Comparison of ENCODE assay signal across 1 cellular context in the genomic region with DNA sequence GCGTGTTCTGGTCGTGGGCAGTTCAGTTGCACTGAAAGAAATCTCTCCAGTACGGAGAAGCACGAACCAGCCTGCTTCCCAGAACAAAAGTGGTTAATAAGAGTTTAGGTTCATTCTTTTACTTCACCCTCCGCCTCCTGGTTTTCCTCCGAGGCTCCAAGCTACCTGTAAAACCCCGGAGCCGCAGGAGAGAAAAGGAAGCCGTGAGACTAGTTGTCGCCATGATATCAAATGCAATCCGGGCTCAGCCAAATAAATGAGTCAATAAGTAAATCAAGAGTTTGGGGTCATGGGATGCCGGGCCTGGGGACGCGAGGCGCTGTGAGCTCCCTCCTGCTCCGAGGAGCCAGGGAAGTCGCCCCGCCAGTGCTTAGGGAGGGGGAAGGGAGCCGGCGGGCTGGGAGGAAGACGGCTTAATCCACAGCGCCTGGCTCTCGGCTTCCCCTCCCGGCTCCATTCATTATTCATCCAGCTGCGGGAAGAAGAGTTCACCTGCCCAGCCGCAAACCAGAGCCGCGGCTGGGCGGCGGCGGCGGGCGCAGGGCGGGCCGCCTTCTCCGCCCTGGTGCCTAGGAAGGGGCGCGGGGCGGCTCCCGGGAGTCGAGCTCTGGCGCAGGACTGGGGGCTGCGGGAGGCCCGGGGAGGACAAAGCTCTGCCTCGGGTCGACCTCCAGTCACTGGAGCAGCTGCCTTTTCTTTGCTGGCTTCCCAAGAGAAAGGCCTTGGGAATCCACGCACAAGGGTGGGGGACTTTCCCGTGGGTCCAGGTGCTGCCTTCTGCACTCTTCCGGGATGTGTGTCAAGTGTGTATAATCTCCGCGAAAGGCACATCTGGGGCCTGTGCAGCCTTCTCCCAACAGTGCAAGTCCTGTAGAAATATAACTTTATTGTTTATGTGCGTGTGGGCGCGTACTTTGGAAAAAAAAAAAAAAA.
A peak's percentile ranks its signal among the peaks of the same experiment; 100 is the strongest.
TF ChIP-seq lines count a peak whose summit lies in the region.

No MANE protein-coding gene starts in this region.

TF ChIP-seq in HEK293, 187 proteins besides CTCF, POLR2A, EP300 and RAD21 (continued from another document):
- TF ChIP-seq ZNF324 (tag by site-specific recombination; IDR thresholded peaks at IDR 0.05) (no peak), ZNF221 (tag by site-specific recombination; IDR thresholded peaks at IDR 0.05; ENCODE audit: borderline replicate concordance) (no peak), ZNF239 (tag by site-specific recombination; IDR thresholded peaks at IDR 0.05) (no peak), GLIS1 (tag by site-specific recombination; IDR thresholded peaks at IDR 0.05) (no peak), ZNF555 (tag by site-specific recombination; conservative IDR thresholded peaks at IDR 0.05) (no peak), ZNF350 (tag by site-specific recombination; IDR thresholded peaks at IDR 0.05) (no peak), ZXDB (tag by site-specific recombination; IDR thresholded peaks at IDR 0.05) (no peak)
- TF ChIP-seq, protein P1, sequence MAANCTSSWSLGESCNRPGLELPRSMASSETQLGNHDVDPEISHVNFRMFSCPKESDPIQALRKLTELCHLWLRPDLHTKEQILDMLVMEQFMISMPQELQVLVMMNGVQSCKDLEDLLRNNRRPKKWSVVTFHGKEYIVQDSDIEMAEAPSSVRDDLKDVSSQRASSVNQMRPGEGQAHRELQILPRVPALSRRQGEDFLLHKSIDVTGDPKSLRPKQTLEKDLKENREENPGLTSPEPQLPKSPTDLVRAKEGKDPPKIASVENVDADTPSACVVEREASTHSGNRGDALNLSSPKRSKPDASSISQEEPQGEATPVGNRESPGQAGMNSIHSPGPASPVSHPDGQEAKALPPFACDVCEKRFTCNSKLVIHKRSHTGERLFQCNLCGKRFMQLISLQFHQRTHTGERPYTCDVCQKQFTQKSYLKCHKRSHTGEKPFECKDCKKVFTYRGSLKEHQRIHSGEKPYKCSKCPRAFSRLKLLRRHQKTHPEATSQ (tag by site-specific recombination; IDR thresholded peaks at IDR 0.05): no peak
- TF ChIP-seq, protein P2, sequence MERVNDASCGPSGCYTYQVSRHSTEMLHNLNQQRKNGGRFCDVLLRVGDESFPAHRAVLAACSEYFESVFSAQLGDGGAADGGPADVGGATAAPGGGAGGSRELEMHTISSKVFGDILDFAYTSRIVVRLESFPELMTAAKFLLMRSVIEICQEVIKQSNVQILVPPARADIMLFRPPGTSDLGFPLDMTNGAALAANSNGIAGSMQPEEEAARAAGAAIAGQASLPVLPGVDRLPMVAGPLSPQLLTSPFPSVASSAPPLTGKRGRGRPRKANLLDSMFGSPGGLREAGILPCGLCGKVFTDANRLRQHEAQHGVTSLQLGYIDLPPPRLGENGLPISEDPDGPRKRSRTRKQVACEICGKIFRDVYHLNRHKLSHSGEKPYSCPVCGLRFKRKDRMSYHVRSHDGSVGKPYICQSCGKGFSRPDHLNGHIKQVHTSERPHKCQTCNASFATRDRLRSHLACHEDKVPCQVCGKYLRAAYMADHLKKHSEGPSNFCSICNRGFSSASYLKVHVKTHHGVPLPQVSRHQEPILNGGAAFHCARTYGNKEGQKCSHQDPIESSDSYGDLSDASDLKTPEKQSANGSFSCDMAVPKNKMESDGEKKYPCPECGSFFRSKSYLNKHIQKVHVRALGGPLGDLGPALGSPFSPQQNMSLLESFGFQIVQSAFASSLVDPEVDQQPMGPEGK (tag by site-specific recombination; IDR thresholded peaks at IDR 0.05): no peak
- TF ChIP-seq, protein P3, sequence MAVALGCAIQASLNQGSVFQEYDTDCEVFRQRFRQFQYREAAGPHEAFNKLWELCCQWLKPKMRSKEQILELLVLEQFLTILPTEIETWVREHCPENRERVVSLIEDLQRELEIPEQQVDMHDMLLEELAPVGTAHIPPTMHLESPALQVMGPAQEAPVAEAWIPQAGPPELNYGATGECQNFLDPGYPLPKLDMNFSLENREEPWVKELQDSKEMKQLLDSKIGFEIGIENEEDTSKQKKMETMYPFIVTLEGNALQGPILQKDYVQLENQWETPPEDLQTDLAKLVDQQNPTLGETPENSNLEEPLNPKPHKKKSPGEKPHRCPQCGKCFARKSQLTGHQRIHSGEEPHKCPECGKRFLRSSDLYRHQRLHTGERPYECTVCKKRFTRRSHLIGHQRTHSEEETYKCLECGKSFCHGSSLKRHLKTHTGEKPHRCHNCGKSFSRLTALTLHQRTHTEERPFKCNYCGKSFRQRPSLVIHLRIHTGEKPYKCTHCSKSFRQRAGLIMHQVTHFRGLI (tag by site-specific recombination; IDR thresholded peaks at IDR 0.05): peak; percentile 54
- TF ChIP-seq, protein P4, sequence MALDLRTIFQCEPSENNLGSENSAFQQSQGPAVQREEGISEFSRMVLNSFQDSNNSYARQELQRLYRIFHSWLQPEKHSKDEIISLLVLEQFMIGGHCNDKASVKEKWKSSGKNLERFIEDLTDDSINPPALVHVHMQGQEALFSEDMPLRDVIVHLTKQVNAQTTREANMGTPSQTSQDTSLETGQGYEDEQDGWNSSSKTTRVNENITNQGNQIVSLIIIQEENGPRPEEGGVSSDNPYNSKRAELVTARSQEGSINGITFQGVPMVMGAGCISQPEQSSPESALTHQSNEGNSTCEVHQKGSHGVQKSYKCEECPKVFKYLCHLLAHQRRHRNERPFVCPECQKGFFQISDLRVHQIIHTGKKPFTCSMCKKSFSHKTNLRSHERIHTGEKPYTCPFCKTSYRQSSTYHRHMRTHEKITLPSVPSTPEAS (tag by site-specific recombination; IDR thresholded peaks at IDR 0.05): no peak
- TF ChIP-seq, protein P5, sequence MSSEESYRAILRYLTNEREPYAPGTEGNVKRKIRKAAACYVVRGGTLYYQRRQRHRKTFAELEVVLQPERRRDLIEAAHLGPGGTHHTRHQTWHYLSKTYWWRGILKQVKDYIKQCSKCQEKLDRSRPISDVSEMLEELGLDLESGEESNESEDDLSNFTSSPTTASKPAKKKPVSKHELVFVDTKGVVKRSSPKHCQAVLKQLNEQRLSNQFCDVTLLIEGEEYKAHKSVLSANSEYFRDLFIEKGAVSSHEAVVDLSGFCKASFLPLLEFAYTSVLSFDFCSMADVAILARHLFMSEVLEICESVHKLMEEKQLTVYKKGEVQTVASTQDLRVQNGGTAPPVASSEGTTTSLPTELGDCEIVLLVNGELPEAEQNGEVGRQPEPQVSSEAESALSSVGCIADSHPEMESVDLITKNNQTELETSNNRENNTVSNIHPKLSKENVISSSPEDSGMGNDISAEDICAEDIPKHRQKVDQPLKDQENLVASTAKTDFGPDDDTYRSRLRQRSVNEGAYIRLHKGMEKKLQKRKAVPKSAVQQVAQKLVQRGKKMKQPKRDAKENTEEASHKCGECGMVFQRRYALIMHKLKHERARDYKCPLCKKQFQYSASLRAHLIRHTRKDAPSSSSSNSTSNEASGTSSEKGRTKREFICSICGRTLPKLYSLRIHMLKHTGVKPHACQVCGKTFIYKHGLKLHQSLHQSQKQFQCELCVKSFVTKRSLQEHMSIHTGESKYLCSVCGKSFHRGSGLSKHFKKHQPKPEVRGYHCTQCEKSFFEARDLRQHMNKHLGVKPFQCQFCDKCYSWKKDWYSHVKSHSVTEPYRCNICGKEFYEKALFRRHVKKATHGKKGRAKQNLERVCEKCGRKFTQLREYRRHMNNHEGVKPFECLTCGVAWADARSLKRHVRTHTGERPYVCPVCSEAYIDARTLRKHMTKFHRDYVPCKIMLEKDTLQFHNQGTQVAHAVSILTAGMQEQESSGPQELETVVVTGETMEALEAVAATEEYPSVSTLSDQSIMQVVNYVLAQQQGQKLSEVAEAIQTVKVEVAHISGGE (tag by site-specific recombination; conservative IDR thresholded peaks at IDR 0.05; ENCODE audit: low read depth): 0 out of 2 replicates have a peak, but pooled peaks have one; percentile 5
